In the genomic region with DNA sequence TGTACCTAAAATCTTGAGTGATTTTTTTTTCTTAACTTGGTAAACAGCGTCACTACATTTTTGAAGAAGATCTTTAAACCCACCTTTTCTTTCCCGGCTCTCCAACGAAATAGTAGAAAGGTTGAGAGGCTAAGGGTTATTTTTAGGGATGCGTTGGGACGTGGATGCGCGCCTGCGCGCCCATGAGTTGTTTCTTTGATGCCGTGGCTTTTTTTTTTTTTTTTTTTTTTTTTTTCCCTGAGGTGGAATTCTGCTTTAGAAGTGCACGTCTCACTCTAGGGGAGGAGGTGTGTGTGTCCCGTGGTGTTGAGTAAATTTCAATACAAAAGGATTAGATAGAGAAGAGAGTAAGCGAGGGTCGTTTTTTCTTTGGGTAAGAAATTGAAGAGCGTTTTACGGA, we compare ENCODE assay signal across 1 cellular context.
TF ChIP-seq lines count a peak whose summit lies in the region.

No MANE protein-coding gene starts in this region.

TF ChIP-seq in K562, 482 proteins besides CTCF, POLR2A, EP300 and RAD21:
- TF ChIP-seq ZNF384 (IDR thresholded peaks at IDR 0.05; ENCODE audit: low read depth, low read length) (peak; percentile 39; the same call in 1 of the 2 replicates), CREB1 (IDR thresholded peaks at IDR 0.05) (no peak), CREB1 (CRISPR knock-in tag; IDR thresholded peaks at IDR 0.05) (no peak)
